In the genomic region with DNA sequence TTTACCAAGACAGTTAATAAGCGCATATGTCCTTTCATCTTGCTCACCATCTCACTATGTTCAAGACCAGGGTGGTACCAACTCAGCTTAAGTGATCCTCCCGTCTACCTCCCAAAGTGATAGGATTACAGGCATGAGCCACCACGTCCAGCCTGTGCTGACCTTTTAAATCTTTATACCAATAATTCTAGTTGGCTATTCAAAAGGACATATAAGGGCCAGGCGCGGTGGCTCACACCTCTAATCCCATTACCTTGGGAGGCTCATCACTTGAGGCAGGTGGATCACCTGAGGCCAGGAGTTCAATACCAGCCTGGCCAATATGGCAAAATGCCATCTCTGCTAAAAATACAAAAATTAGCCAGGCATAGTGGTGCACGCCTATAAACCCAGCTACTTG, we compare ENCODE assay signal across 16 cellular contexts. TPM values are rescaled to one million over a fixed set of nuclear protein-coding genes. Genes with fewer than 3 reads are reported as not detected.
DNase-seq lines count a peak whose midpoint lies in the region; ATAC-seq, FAIRE-seq and TF ChIP-seq lines count a peak whose summit lies in the region.
"Had no signal": no experiment of that assay in that cellular context is flagged by ENCODE, and none has a peak within 500 bp of the region (broad histone marks: within the 10 kb centered on the region; RNA-seq: fewer than 3 reads in every experiment).

No MANE protein-coding gene starts in this region.

- H3K36me3 ChIP-seq in CD8-positive, alpha-beta memory T cell (ENCODE audit: insufficient read depth, low read length), result peaks cover 24% of the 10 kb centered on the region
- H3K36me3 ChIP-seq in astrocyte (ENCODE audit: insufficient read depth, low read length), result peaks cover 19% of the 10 kb centered on the region
- H3K36me3 ChIP-seq: ovary had no signal

- H3K4me1 Mint-ChIP-seq in CD8-positive, alpha-beta memory T cell, result peaks cover 40 to 68% (median 62%) of the 10 kb centered on the region in 3 donors
- H3K4me1 Mint-ChIP-seq in HFFc6 (ENCODE audit: low read depth), result peaks cover 20% of the 10 kb centered on the region
- H3K4me1 Mint-ChIP-seq in astrocyte (ENCODE audit: low read depth, unreplicated experiment), result peaks cover 4% of the 10 kb centered on the region
- H3K4me1 Mint-ChIP-seq in nephron, result peaks cover 32% of the 10 kb centered on the region

- H3K27ac Mint-ChIP-seq in CD8-positive, alpha-beta memory T cell, result peak overlapping the region in 1 of 8 donors; percentile 49
- H3K27ac Mint-ChIP-seq in HFFc6 (no peak overlapping the region), astrocyte (ENCODE audit: unreplicated experiment) (no peak overlapping the region), nephron (no peak overlapping the region)
- H3K27ac Mint-ChIP-seq: dendritic cell treated with granulocyte-macrophage colony-stimulating factor and Interleukin-4, amounts not matched to agents 40 ng/mL and 50 ng/mL, for 4 days had no signal

- H3K4me2 ChIP-seq in astrocyte (ENCODE audit: low read length), result peak overlapping the region; percentile 49

- H3K9ac ChIP-seq in astrocyte (ENCODE audit: low read length), result no peak overlapping the region

- TF ChIP-seq CTCF in HFFc6 (IDR thresholded peaks at IDR 0.05), result no peak
- TF ChIP-seq CTCF in astrocyte (IDR thresholded peaks at IDR 0.05; ENCODE audit: insufficient read depth, low read depth, low read length), result no peak
- no peak for TF ChIP-seq CTCF in nephron (IDR thresholded peaks at IDR 0.05; ENCODE audit: unreplicated experiment in 3 of 3)

- no peak overlapping the region for H2AFZ ChIP-seq in astrocyte (ENCODE audit: low read depth, low read length)

- H3K27me3 ChIP-seq in CD8-positive, alpha-beta memory T cell (ENCODE audit: insufficient read depth, low read length, poor library complexity, severe bottlenecking), result no peaks in the 10 kb centered on the region
- no peaks in the 10 kb centered on the region for H3K27me3 ChIP-seq in astrocyte (ENCODE audit: insufficient read depth, low read length)
- H3K27me3 ChIP-seq: ovary had no signal

- ATAC-seq in GM19455 (IDR thresholded peaks at IDR 0.05; ENCODE audit: unreplicated experiment), result no peak
- ATAC-seq: esophagus mucosa had no signal

- H3K4me3 ChIP-seq in CD8-positive, alpha-beta memory T cell (ENCODE audit: low read length), result no peak overlapping the region
- H3K4me3 ChIP-seq in astrocyte (ENCODE audit: insufficient read depth, low read depth, low read length), result no peak overlapping the region
- H3K4me3 ChIP-seq: ovary had no signal

- no peak for FAIRE-seq in astrocyte (lab: Jason Lieb, UNC)
- FAIRE-seq: islet of Langerhans had no signal

- H3K27me3 Mint-ChIP-seq in CD8-positive, alpha-beta memory T cell, result peaks cover 0 to 19% of the 10 kb centered on the region in 2 donors
- H3K27me3 Mint-ChIP-seq in HFFc6 (ENCODE audit: insufficient read depth) (peaks cover 24% of the 10 kb centered on the region), astrocyte (ENCODE audit: low read depth, unreplicated experiment) (no peaks in the 10 kb centered on the region), nephron (ENCODE audit: low read depth) (no peaks in the 10 kb centered on the region)
- H3K27me3 Mint-ChIP-seq: activated T-cell treated with anti-CD3 and anti-CD28 coated beads, Interleukin-2, amount 50 U/mL, for 24 hours; dendritic cell treated with granulocyte-macrophage colony-stimulating factor and Interleukin-4, amounts not matched to agents 40 ng/mL and 50 ng/mL, for 4 days had no signal

- peaks cover 68% of the 10 kb centered on the region for H3K79me2 ChIP-seq in astrocyte (ENCODE audit: insufficient read depth, low read length)

- H4K20me1 ChIP-seq in astrocyte (ENCODE audit: insufficient read depth, low read length), result peaks cover 50% of the 10 kb centered on the region

- no peak overlapping the region for H3K27ac ChIP-seq in CD8-positive, alpha-beta memory T cell (ENCODE audit: low read depth, low read length)
- no peak overlapping the region for H3K27ac ChIP-seq in astrocyte (ENCODE audit: low read depth, low read length)
- H3K27ac ChIP-seq: ovary had no signal

- CTCF ChIA-PET in CD8-positive, alpha-beta memory T cell (lab: Charles Lee), result interaction anchor here (1.8 kb wide), 1 partner anchor 89 kb away, joined by 5 read pairs; no protein-coding TSS in a partner anchor

- H3K9me3 Mint-ChIP-seq in CD8-positive, alpha-beta memory T cell, result peaks cover 0 to 3% (median 2%) of the 10 kb centered on the region in 5 donors
- peaks cover 9% of the 10 kb centered on the region; the same call in 1 of the 2 replicates for H3K9me3 Mint-ChIP-seq in HFFc6
- H3K9me3 Mint-ChIP-seq in astrocyte (ENCODE audit: unreplicated experiment), result no peaks in the 10 kb centered on the region
- H3K9me3 Mint-ChIP-seq in nephron, result no peaks in the 10 kb centered on the region
- H3K9me3 Mint-ChIP-seq: activated T-cell treated with anti-CD3 and anti-CD28 coated beads, Interleukin-2, amount 50 U/mL, for 24 hours; dendritic cell treated with granulocyte-macrophage colony-stimulating factor and Interleukin-4, amounts not matched to agents 40 ng/mL and 50 ng/mL, for 4 days had no signal

- H3K4me3 Mint-ChIP-seq in CD8-positive, alpha-beta memory T cell, result peak overlapping the region in 4 of 7 donors; percentile 39 to 72 (median 42)
- H3K4me3 Mint-ChIP-seq in HFFc6 (peak overlapping the region; percentile 37; the same call in 1 of the 2 replicates), astrocyte (ENCODE audit: unreplicated experiment) (peak overlapping the region; percentile 52), nephron (peak overlapping the region; percentile 71 to 84 (median 79))
- H3K4me3 Mint-ChIP-seq: dendritic cell treated with granulocyte-macrophage colony-stimulating factor and Interleukin-4, amounts not matched to agents 40 ng/mL and 50 ng/mL, for 4 days had no signal

- DNase-seq in CD8-positive, alpha-beta memory T cell, result no peak
- DNase-seq in HFFc6, result no peak
- no peak for DNase-seq in astrocyte (ENCODE audit: low read depth)
- no peak for DNase-seq in NCI-H146 treated with DMSO at 0.1 percent for 48 hours (lab: John Stamatoyannopoulos, UW; ENCODE audit: unreplicated experiment)
- no peak for DNase-seq in NCI-H524 (lab: John Stamatoyannopoulos, UW)
- DNase-seq: activated CD4-positive, CD25-positive, alpha-beta regulatory T cell treated with anti-CD3 and anti-CD28 coated beads, Interleukin-2, amount 50 U/mL, for 72 hours; activated T-cell treated with anti-CD3 and anti-CD28 coated beads, Interleukin-2, amount 50 U/mL, for 24 hours; aorta; MM.1S; ovary; T-helper 1 cell had no signal

- no peaks in the 10 kb centered on the region for H3K9me3 ChIP-seq in CD8-positive, alpha-beta memory T cell (ENCODE audit: low read length)
- no peaks in the 10 kb centered on the region for H3K9me3 ChIP-seq in astrocyte (ENCODE audit: insufficient read depth, low read depth, low read length)
- H3K9me3 ChIP-seq: ovary had no signal

- H3K36me3 Mint-ChIP-seq in CD8-positive, alpha-beta memory T cell, result peaks cover 10 to 84% (median 25%) of the 10 kb centered on the region in 3 donors
- H3K36me3 Mint-ChIP-seq in HFFc6 (ENCODE audit: low read depth) (peaks cover 49% of the 10 kb centered on the region), astrocyte (ENCODE audit: low read depth, unreplicated experiment) (peaks cover 15% of the 10 kb centered on the region), nephron (ENCODE audit: low read depth) (peaks cover 52% of the 10 kb centered on the region)

- POLR2A ChIA-PET in CD8-positive, alpha-beta memory T cell (lab: Charles Lee), result interaction anchor here (0.5 to 1.6 kb wide), 3 partner anchors 12 to 104 kb away, joined by 3 to 10 read pairs (median 3); a partner anchor contains a TSS

- H3K4me1 ChIP-seq in CD8-positive, alpha-beta memory T cell (ENCODE audit: insufficient read depth, low read length), result peaks cover 25% of the 10 kb centered on the region
- peaks cover 7% of the 10 kb centered on the region for H3K4me1 ChIP-seq in astrocyte (ENCODE audit: insufficient read depth, low read length)

RNA-seq across cellular contexts. Expression of a gene that starts 2.4 kb away (rescaled TPM):
- total RNA-seq in CD8-positive, alpha-beta memory T cell, result 10 to 100 TPM; 39.3 to 43.5 TPM
- polyA plus RNA-seq in CD8-positive, alpha-beta memory T cell, result 15.7 TPM
- 10 to 100 TPM in 5 of 6 experiments, 1 to 10 TPM in 1; 9.0 to 13.0 (median 11.5) TPM for total RNA-seq in HFFc6 (2021; fragmentation: NEBNext Ultra II Directional; extraction: Animal tissue kit (Norgen Biotek cat#: 25700))
- 29.7 and 35.2 TPM in 2 replicates for total RNA-seq in astrocyte

RNA-seq across cellular contexts. Expression of a gene that starts 3.1 kb away (rescaled TPM):
- 100 to 1,000 TPM; 855 to 861 TPM for total RNA-seq in CD8-positive, alpha-beta memory T cell
- polyA plus RNA-seq in CD8-positive, alpha-beta memory T cell, result 1,275 TPM
- total RNA-seq in HFFc6 (2021; fragmentation: NEBNext Ultra II Directional; extraction: Animal tissue kit (Norgen Biotek cat#: 25700)), result 100 to 1,000 TPM; 537 to 635 (median 600) TPM
- total RNA-seq in astrocyte, result 549 and 555 TPM in 2 replicates

RNA-seq across cellular contexts. Expression of a gene that starts 12.3 kb away (rescaled TPM):
- 10 to 100 TPM; 26.4 to 26.5 TPM for total RNA-seq in CD8-positive, alpha-beta memory T cell
- 5.3 TPM for polyA plus RNA-seq in CD8-positive, alpha-beta memory T cell
- total RNA-seq in HFFc6 (2021; fragmentation: NEBNext Ultra II Directional; extraction: Animal tissue kit (Norgen Biotek cat#: 25700)), result 10 to 100 TPM in 1 of 6 experiments, 1 to 10 TPM in 5; 6.5 to 11.8 (median 7.3) TPM
- total RNA-seq in astrocyte, result 13.7 and 16.2 TPM in 2 replicates
